18 cellular contexts compared by ENCODE assay signal in the genomic region with DNA sequence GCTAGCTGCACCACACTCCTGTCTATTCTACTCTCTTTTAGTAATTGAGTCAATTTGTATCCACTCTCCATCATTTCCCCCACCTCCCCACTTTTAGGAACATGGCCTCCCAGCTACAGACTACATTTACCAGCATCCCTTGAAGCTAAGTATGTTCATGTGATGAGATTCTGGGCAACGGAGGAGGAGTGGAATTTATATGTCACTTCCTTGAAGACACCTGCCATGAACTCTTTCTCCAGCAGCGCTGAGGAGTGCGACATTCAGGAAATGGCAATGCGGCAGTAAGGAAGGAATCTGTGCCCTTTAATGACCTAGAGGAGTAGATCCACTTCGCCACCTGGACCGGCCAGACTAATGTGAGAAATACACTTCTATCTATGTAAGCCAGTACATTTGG.
A peak's percentile ranks its signal among the peaks of the same experiment; 100 is the strongest.
DNase-seq lines count a peak whose midpoint lies in the region; ATAC-seq, FAIRE-seq and TF ChIP-seq lines count a peak whose summit lies in the region.
"Had no signal": no experiment of that assay in that cellular context is flagged by ENCODE, and none has a peak within 500 bp of the region (broad histone marks: within the 10 kb centered on the region; RNA-seq: fewer than 3 reads in every experiment).

No MANE protein-coding gene starts in this region.

- TF ChIP-seq CTCF in GM23338 (conservative IDR thresholded peaks at IDR 0.05; ENCODE audit: low read depth in 2 of 2) (no peak), astrocyte (IDR thresholded peaks at IDR 0.05; ENCODE audit: insufficient read depth, low read depth, low read length) (no peak)

- H3K4me3 ChIP-seq in GM23338 = no peak overlapping the region
- no peak overlapping the region for H3K4me3 ChIP-seq in astrocyte (ENCODE audit: insufficient read depth, low read depth, low read length)

- peaks cover 11% of the 10 kb centered on the region; the same call in 1 of the 2 replicates for H3K9me2 ChIP-seq in GM23338 (ENCODE audit: insufficient read depth)

- H3K4me1 Mint-ChIP-seq in GM23338 = no peaks in the 10 kb centered on the region
- peaks cover 6% of the 10 kb centered on the region for H3K4me1 Mint-ChIP-seq in astrocyte (ENCODE audit: low read depth, unreplicated experiment)
- no peaks in the 10 kb centered on the region for H3K4me1 Mint-ChIP-seq in effector memory CD8-positive, alpha-beta T cell (ENCODE audit: low read depth in 2 of 2)

- peak overlapping the region; percentile 66; the same call in 2 of the 3 replicates for H3K4me3 Mint-ChIP-seq in GM23338
- peak overlapping the region; percentile 1 for H3K4me3 Mint-ChIP-seq in astrocyte (ENCODE audit: unreplicated experiment)
- H3K4me3 Mint-ChIP-seq in effector memory CD8-positive, alpha-beta T cell = no peak overlapping the region

- no peaks in the 10 kb centered on the region for H3K27me3 Mint-ChIP-seq in GM23338 (ENCODE audit: insufficient read depth, low read depth, poor library complexity)
- H3K27me3 Mint-ChIP-seq in astrocyte (ENCODE audit: low read depth, unreplicated experiment) = no peaks in the 10 kb centered on the region
- H3K27me3 Mint-ChIP-seq in effector memory CD8-positive, alpha-beta T cell = no peaks in the 10 kb centered on the region

- H3K9ac ChIP-seq in astrocyte (ENCODE audit: low read length) = no peak overlapping the region
- H3K9ac ChIP-seq: KMS-11 had no signal

- H3F3A ChIP-seq in GM23338 (replicated peaks; ENCODE audit: low read depth) = no peaks in the 10 kb centered on the region

- H3K4me1 ChIP-seq in GM23338 (ENCODE audit: insufficient read depth) (no peaks in the 10 kb centered on the region), astrocyte (ENCODE audit: insufficient read depth, low read length) (no peaks in the 10 kb centered on the region)

- no peak overlapping the region for H2AFZ ChIP-seq in GM23338
- H2AFZ ChIP-seq in astrocyte (ENCODE audit: low read depth, low read length) = no peak overlapping the region

- H3K27ac ChIP-seq in GM23338 (ENCODE audit: low read depth) (no peak overlapping the region), astrocyte (ENCODE audit: low read depth, low read length) (no peak overlapping the region)
- H3K27ac ChIP-seq: C4-2B, KMS-11 had no signal

- DNase-seq in GM23338 (ENCODE audit: low spot score) (peak; percentile 27), astrocyte (ENCODE audit: low read depth) (no peak), myocyte (ENCODE audit: low read depth) (peak; percentile 67), renal cortical epithelial cell (ENCODE audit: low read depth) (peak; percentile 14), T-helper 1 cell (no peak), NCI-H345 (lab: John Stamatoyannopoulos, UW) (no peak)
- DNase-seq in effector memory CD8-positive, alpha-beta T cell = no peak
- DNase-seq: GOT3; NCI-H1048; NCI-H146; NCI-H2081; NCI-H446 treated with DMSO at 0.1 percent for 48 hours; NK-92 treated with Interleukin-12 subunit alpha and Interleukin-12 subunit beta, amount 100 ng/mL, for 24 hours; SHP77 had no signal

- ATAC-seq in GM23338 = no peak; the same call in 2 of the 3 replicates
- no peak for ATAC-seq in HG02798 (IDR thresholded peaks at IDR 0.05; ENCODE audit: poor library complexity, unreplicated experiment)
- ATAC-seq in effector memory CD8-positive, alpha-beta T cell (replicated peaks) = no peak

- H3K27ac Mint-ChIP-seq in GM23338 (no peak overlapping the region), astrocyte (ENCODE audit: unreplicated experiment) (no peak overlapping the region)
- H3K27ac Mint-ChIP-seq in effector memory CD8-positive, alpha-beta T cell = no peak overlapping the region

- no peaks in the 10 kb centered on the region for H3K36me3 ChIP-seq in GM23338 (ENCODE audit: insufficient read depth)
- H3K36me3 ChIP-seq in astrocyte (ENCODE audit: insufficient read depth, low read length) = no peaks in the 10 kb centered on the region

- no peak overlapping the region for H3K4me2 ChIP-seq in GM23338
- H3K4me2 ChIP-seq in astrocyte (ENCODE audit: low read length) = no peak overlapping the region
- H3K4me2 ChIP-seq: KMS-11 had no signal

- H3K9me3 Mint-ChIP-seq in GM23338 = peaks cover 24% of the 10 kb centered on the region
- H3K9me3 Mint-ChIP-seq in astrocyte (ENCODE audit: unreplicated experiment) = peaks cover 7% of the 10 kb centered on the region
- peaks cover 10 to 13% of the 10 kb centered on the region in 2 donors for H3K9me3 Mint-ChIP-seq in effector memory CD8-positive, alpha-beta T cell

- H4K20me1 ChIP-seq in GM23338 (replicated peaks; ENCODE audit: insufficient read depth) (no peaks in the 10 kb centered on the region), astrocyte (ENCODE audit: insufficient read depth, low read length) (no peaks in the 10 kb centered on the region)

- H3K36me3 Mint-ChIP-seq in GM23338 (ENCODE audit: low read depth) (peaks cover 14% of the 10 kb centered on the region), astrocyte (ENCODE audit: low read depth, unreplicated experiment) (no peaks in the 10 kb centered on the region)
- no peaks in the 10 kb centered on the region for H3K36me3 Mint-ChIP-seq in effector memory CD8-positive, alpha-beta T cell (ENCODE audit: insufficient read depth)

- no peak for FAIRE-seq in astrocyte (lab: Jason Lieb, UNC)
- FAIRE-seq: GM12892 had no signal

- H3K9me3 ChIP-seq in astrocyte (ENCODE audit: insufficient read depth, low read depth, low read length) = no peaks in the 10 kb centered on the region

- H3K27me3 ChIP-seq in GM23338 (ENCODE audit: insufficient read depth) (no peaks in the 10 kb centered on the region), astrocyte (ENCODE audit: insufficient read depth, low read length) (no peaks in the 10 kb centered on the region)

- H3K79me2 ChIP-seq in GM23338 (replicated peaks; ENCODE audit: insufficient read depth) = no peaks in the 10 kb centered on the region
- H3K79me2 ChIP-seq in astrocyte (ENCODE audit: insufficient read depth, low read length) = no peaks in the 10 kb centered on the region

TF ChIP-seq in GM23338, 12 proteins besides CTCF, POLR2A, EP300 and RAD21 (continues in another document):
- TF ChIP-seq STAT1 (IDR thresholded peaks at IDR 0.05; ENCODE audit: unreplicated experiment) (no peak), POLR2AphosphoS5 (IDR thresholded peaks at IDR 0.05; ENCODE audit: low read depth) (no peak), ZNF331 (CRISPR knock-in tag; IDR thresholded peaks at IDR 0.05; ENCODE audit: low read depth) (no peak), CREB1 (CRISPR knock-in tag; IDR thresholded peaks at IDR 0.05; ENCODE audit: low read depth) (no peak), NANOG (IDR thresholded peaks at IDR 0.05; ENCODE audit: borderline replicate concordance) (no peak)
- TF ChIP-seq, protein P1, sequence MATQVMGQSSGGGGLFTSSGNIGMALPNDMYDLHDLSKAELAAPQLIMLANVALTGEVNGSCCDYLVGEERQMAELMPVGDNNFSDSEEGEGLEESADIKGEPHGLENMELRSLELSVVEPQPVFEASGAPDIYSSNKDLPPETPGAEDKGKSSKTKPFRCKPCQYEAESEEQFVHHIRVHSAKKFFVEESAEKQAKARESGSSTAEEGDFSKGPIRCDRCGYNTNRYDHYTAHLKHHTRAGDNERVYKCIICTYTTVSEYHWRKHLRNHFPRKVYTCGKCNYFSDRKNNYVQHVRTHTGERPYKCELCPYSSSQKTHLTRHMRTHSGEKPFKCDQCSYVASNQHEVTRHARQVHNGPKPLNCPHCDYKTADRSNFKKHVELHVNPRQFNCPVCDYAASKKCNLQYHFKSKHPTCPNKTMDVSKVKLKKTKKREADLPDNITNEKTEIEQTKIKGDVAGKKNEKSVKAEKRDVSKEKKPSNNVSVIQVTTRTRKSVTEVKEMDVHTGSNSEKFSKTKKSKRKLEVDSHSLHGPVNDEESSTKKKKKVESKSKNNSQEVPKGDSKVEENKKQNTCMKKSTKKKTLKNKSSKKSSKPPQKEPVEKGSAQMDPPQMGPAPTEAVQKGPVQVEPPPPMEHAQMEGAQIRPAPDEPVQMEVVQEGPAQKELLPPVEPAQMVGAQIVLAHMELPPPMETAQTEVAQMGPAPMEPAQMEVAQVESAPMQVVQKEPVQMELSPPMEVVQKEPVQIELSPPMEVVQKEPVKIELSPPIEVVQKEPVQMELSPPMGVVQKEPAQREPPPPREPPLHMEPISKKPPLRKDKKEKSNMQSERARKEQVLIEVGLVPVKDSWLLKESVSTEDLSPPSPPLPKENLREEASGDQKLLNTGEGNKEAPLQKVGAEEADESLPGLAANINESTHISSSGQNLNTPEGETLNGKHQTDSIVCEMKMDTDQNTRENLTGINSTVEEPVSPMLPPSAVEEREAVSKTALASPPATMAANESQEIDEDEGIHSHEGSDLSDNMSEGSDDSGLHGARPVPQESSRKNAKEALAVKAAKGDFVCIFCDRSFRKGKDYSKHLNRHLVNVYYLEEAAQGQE (IDR thresholded peaks at IDR 0.05; ENCODE audit: unreplicated experiment) = no peak

Comparison
In these comparisons a context has a peak if more than half of its experiments do, and no peak if none do; other contexts are left out.
1. DNase-seq: peak in GM23338 (single experiment), myocyte (single experiment) and renal cortical epithelial cell (single experiment); none in astrocyte (single experiment), effector memory CD8-positive, alpha-beta T cell (0 of 3), T-helper 1 cell (0 of 5) and NCI-H345 (single experiment).
2. H3K4me3 Mint-ChIP-seq: peak in GM23338 (single experiment) and astrocyte (single experiment); none in effector memory CD8-positive, alpha-beta T cell (0 of 2).